13 cellular contexts compared by ENCODE assay signal in the genomic region with DNA sequence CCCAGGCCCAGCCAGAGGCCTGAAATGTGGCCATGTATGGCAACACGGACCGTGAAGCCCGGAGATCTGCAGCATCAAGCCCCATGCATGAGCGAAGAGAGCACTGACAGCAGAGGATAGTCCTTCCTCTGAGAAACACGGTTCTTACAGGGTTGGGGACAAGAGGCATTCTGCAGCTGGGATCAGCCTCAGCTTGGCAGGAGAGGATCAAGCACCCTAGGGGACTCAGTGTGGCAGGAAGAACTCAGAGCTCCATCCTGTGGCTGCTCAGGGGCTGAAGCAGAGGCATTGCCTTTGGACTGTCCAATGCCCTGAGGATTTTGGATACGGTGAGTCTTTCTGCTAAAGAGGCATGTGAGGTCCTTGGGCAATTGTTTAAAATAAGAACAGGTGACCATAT.
A peak's percentile ranks its signal among the peaks of the same experiment; 100 is the strongest.
DNase-seq lines count a peak whose midpoint lies in the region; ATAC-seq and TF ChIP-seq lines count a peak whose summit lies in the region.
"Had no signal": no experiment of that assay in that cellular context is flagged by ENCODE, and none has a peak within 500 bp of the region (broad histone marks: within the 10 kb centered on the region; RNA-seq: fewer than 3 reads in every experiment).

No MANE protein-coding gene starts in this region.

- POLR2A ChIA-PET in RWPE1 (lab: Yijun Ruan, JAX; ENCODE audit: low non-redundant PET): no interaction called here

- in situ Hi-C loops in SK-MEL-5 (cut with HindIII; ENCODE audit: low pct_unique_long_range_greater_than_20kb, low sequenced_read_pairs): no loop called here

- ATAC-seq in Right ventricle myocardium superior (ENCODE audit: poor library complexity): peak; percentile 88
- ATAC-seq: activated T-helper 17 cell treated with anti-CD3 and anti-CD28 coated beads, Interleukin-2, amount 50 U/mL, for 72 hours had no signal

- DNase-seq in Right ventricle myocardium superior (no peak), cardiac septum (ENCODE audit: low spot score) (no peak), SK-MEL-5 (ENCODE audit: low read depth, low spot score) (peak; percentile 32), islet precursor cell (peak; percentile 64), RWPE1 (ENCODE audit: low spot score) (no peak), SW480 (ENCODE audit: low spot score) (no peak), hepatic stellate cell (ENCODE audit: low spot score) (no peak), KG1 (lab: John Stamatoyannopoulos, UW) (no peak)
- DNase-seq: activated CD4-positive, alpha-beta T cell treated with anti-CD3 and anti-CD28 coated beads, Interleukin-2, amount 50 U/mL, for 1 hour; mesenchymal stem cell had no signal

- intact Hi-C loops in Right ventricle myocardium superior (cut with DNase I): loop anchor here (2.0 kb wide), 1 partner anchor 242 kb away; no protein-coding TSS in a partner anchor
- intact Hi-C loops in cardiac septum (cut with DNase I): loop anchor here (5.0 kb wide), 1 partner anchor 244 kb away; no protein-coding TSS in a partner anchor

- CTCF ChIA-PET in RWPE1 (lab: Yijun Ruan, JAX): no interaction called here

- no peak overlapping the region for H3K27ac ChIP-seq in RWPE1
- H3K27ac ChIP-seq: coronary artery, neutrophil had no signal

- no peak for TF ChIP-seq CTCF in RWPE1 (conservative IDR thresholded peaks at IDR 0.05; ENCODE audit: low read depth)

Comparison
In these comparisons a context has a peak if more than half of its experiments do, and no peak if none do; other contexts are left out.
1. DNase-seq: peak in SK-MEL-5 (single experiment) and islet precursor cell (single experiment); none in Right ventricle myocardium superior (single experiment), cardiac septum (single experiment), RWPE1 (single experiment), SW480 (single experiment), hepatic stellate cell (single experiment) and KG1 (single experiment).